36 cellular contexts compared by ENCODE assay signal in the genomic region with DNA sequence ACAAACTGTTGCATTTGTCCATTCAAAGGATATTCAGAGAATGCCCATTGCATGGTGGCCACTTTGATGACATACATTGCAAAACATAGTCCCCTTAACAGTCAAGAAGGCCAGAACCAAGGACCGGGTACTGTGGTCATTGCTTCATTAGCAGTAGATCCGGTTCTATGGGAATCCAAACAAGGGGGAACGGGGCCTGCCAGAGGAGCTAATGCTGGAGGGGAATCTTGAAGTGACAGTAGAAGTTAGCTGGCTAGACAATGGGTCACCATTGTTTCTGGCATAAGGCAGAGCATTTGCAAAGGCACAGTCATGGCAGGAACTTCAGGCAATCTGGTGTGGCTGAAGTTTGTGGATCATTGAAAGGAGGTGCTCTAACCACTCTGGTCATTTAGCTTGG.
"Had no signal": no experiment of that assay in that cellular context is flagged by ENCODE, and none has a peak within 500 bp of the region (broad histone marks: within the 10 kb centered on the region; RNA-seq: fewer than 3 reads in every experiment).

No MANE protein-coding gene starts in this region.

- FAIRE-seq: astrocyte, TTC549 had no signal

- H3K9me3 ChIP-seq: adrenal gland, body of pancreas, breast epithelium had no signal

- H3K27me3 ChIP-seq: adrenal gland, body of pancreas, brain microvascular endothelial cell, breast epithelium, cardiac muscle cell had no signal

- H3K4me1 ChIP-seq: body of pancreas, breast epithelium had no signal

- DNase-seq: activated B cell treated with CpG ODN at 0.5 μM for 24 hours; activated CD4-positive, alpha-beta memory T cell treated with anti-CD3 and anti-CD28 coated beads for 36 hours; activated CD4-positive, alpha-beta T cell treated with anti-CD3 and anti-CD28 coated beads for 4 hours; activated CD4-positive, alpha-beta T cell treated with anti-CD3 and anti-CD28 coated beads, Interleukin-2, amount 10 ng/mL, durations not matched to agents 24 days and 14 days; activated CD4-positive, alpha-beta T cell treated with anti-CD3 and anti-CD28 coated beads, Interleukin-2, amount 50 U/mL, for 1 hour; activated CD4-positive, alpha-beta T cell treated with anti-CD3 and anti-CD28 coated beads, Interleukin-2, amount 50 U/mL, for 4 hours; activated CD4-positive, CD25-positive, alpha-beta regulatory T cell treated with anti-CD3 and anti-CD28 coated beads, Interleukin-2, amount 50 U/mL, for 72 hours; activated CD8-positive, alpha-beta memory T cell treated with anti-CD3 and anti-CD28 coated beads, Interleukin-2, amount 50 U/mL, for 4 hours; activated CD8-positive, alpha-beta T cell treated with anti-CD3 and anti-CD28 coated beads for 36 hours; activated effector memory CD4-positive, alpha-beta T cell treated with anti-CD3 and anti-CD28 coated beads, Interleukin-2, amount 50 U/mL, for 16 hours; activated gamma-delta T cell treated with Interleukin-2 at 50 U/mL for 16 hours; activated naive CD4-positive, alpha-beta T cell; activated naive CD4-positive, alpha-beta T cell treated with anti-CD3 and anti-CD28 coated beads for 36 hours; activated naive CD4-positive, alpha-beta T cell treated with anti-CD3 and anti-CD28 coated beads, Interleukin-2, amount 50 U/mL, for 16 hours; activated naive CD8-positive, alpha-beta T cell treated with anti-CD3 and anti-CD28 coated beads for 36 hours; activated T-cell treated with anti-CD3 and anti-CD28 coated beads for 4 hours; activated T-cell treated with anti-CD3 and anti-CD28 coated beads, Interleukin-2, amount 50 U/mL, for 1 hour; activated T-cell treated with anti-CD3 and anti-CD28 coated beads, Interleukin-2, amount 50 U/mL, for 4 hours; activated T-cell treated with anti-CD3 and anti-CD28 coated beads, Interleukin-2, amount 50 U/mL, for 72 hours; adrenal gland; amniotic stem cell; aorta; body of pancreas; brain microvascular endothelial cell; caudate nucleus; cerebellar nuclear complex; T-cell; T-helper 17 cell; T-helper 9 cell had no signal

- H3K27ac ChIP-seq: adrenal gland, body of pancreas, brain microvascular endothelial cell, breast epithelium, cardiac muscle cell, VCaP had no signal

- H3K36me3 ChIP-seq: adrenal gland, brain microvascular endothelial cell, breast epithelium, cardiac muscle cell had no signal

- H3K4me3 ChIP-seq: adrenal gland, body of pancreas, breast epithelium, cardiac muscle cell had no signal

- ATAC-seq: activated CD8-positive, alpha-beta T cell treated with anti-CD3 and anti-CD28 coated beads for 36 hours; activated naive CD4-positive, alpha-beta T cell treated with anti-CD3 and anti-CD28 coated beads, Interleukin-2, amount 50 U/mL, for 72 hours; activated T-cell treated with anti-CD3 and anti-CD28 coated beads, Interleukin-2, amount 50 U/mL, for 4 hours; activated T-cell treated with anti-CD3 and anti-CD28 coated beads, Interleukin-2, amount 50 U/mL, for 72 hours; activated T-helper 17 cell treated with anti-CD3 and anti-CD28 coated beads, Interleukin-2, amount 50 U/mL, for 72 hours; body of pancreas; T-cell; T-helper 17 cell had no signal
